In genomic region chr19:54255105-54255775, GRCh38 we compare ENCODE assay signal across 24 cellular contexts. TPM values are rescaled to one million over a fixed set of nuclear protein-coding genes. Genes with fewer than 3 reads are reported as not detected.
"Had no signal": no experiment of that assay in that cellular context is flagged by ENCODE, and none has a peak within 500 bp of the region (broad histone marks: within the 10 kb centered on the region; RNA-seq: fewer than 3 reads in every experiment).

No MANE protein-coding gene starts in this region.

- DNase-seq: activated CD8-positive, alpha-beta memory T cell treated with anti-CD3 and anti-CD28 coated beads, Interleukin-2, amount 50 U/mL, for 48 hours; activated gamma-delta T cell; cerebellar nuclear complex; dermis blood vessel endothelial cell; effector memory CD4-positive, alpha-beta T cell; foreskin fibroblast; left colon; stimulated activated CD4-positive, alpha-beta T cell treated with anti-CD3 and anti-CD28 coated beads, Interleukin-4, amount 100 ng/mL, for 24 hours; stomach; T-helper 1 cell; T1000; upper lobe of left lung had no signal

- H3K36me3 Mint-ChIP-seq: activated naive CD4-positive, alpha-beta T cell treated with anti-CD3 and anti-CD28 coated beads, Interleukin-2, amount 50 U/mL, for 24 hours; stimulated activated effector memory CD8-positive, alpha-beta T cell treated with anti-CD3 and anti-CD28 coated beads, Interleukin-12 subunit alpha, Interleukin-12 subunit beta, amount 100 ng/mL, for 72 hours had no signal

- H3K4me3 ChIP-seq: ascending aorta, hepatocyte, lung, prostate gland, smooth muscle cell had no signal

- H3K27me3 Mint-ChIP-seq: activated naive CD4-positive, alpha-beta T cell treated with anti-CD3 and anti-CD28 coated beads, Interleukin-2, amount 50 U/mL, for 24 hours had no signal

- H3K9me3 ChIP-seq: ascending aorta, prostate gland, right lobe of liver, stomach, thoracic aorta, upper lobe of left lung had no signal

- H3K27ac ChIP-seq: ascending aorta, hepatocyte, prostate gland, right lobe of liver, stomach, thoracic aorta, upper lobe of left lung had no signal

- ATAC-seq: left colon; stimulated activated effector memory CD8-positive, alpha-beta T cell treated with anti-CD3 and anti-CD28 coated beads, Interleukin-12 subunit alpha, Interleukin-12 subunit beta, amount 100 ng/mL, for 72 hours had no signal

- H3K27me3 ChIP-seq: ascending aorta, right lobe of liver had no signal

- H3K36me3 ChIP-seq: ascending aorta, prostate gland, right lobe of liver, stomach, thoracic aorta, upper lobe of left lung had no signal

- H3K4me3 Mint-ChIP-seq: activated naive CD4-positive, alpha-beta T cell treated with anti-CD3 and anti-CD28 coated beads, Interleukin-2, amount 50 U/mL, for 24 hours; neural crest cell; stimulated activated effector memory CD8-positive, alpha-beta T cell treated with anti-CD3 and anti-CD28 coated beads, Interleukin-12 subunit alpha, Interleukin-12 subunit beta, amount 100 ng/mL, for 72 hours had no signal

- H3K27ac Mint-ChIP-seq: activated naive CD4-positive, alpha-beta T cell treated with anti-CD3 and anti-CD28 coated beads, Interleukin-2, amount 50 U/mL, for 24 hours; stimulated activated effector memory CD8-positive, alpha-beta T cell treated with anti-CD3 and anti-CD28 coated beads, Interleukin-12 subunit alpha, Interleukin-12 subunit beta, amount 100 ng/mL, for 72 hours had no signal

- H3K9me3 Mint-ChIP-seq: activated naive CD4-positive, alpha-beta T cell treated with anti-CD3 and anti-CD28 coated beads, Interleukin-2, amount 50 U/mL, for 24 hours; neural crest cell; stimulated activated effector memory CD8-positive, alpha-beta T cell treated with anti-CD3 and anti-CD28 coated beads, Interleukin-12 subunit alpha, Interleukin-12 subunit beta, amount 100 ng/mL, for 72 hours had no signal

- H3K4me1 ChIP-seq: ascending aorta, prostate gland, right lobe of liver, stomach had no signal

- H3K4me1 Mint-ChIP-seq: activated naive CD4-positive, alpha-beta T cell treated with anti-CD3 and anti-CD28 coated beads, Interleukin-2, amount 50 U/mL, for 24 hours; neural crest cell; stimulated activated effector memory CD8-positive, alpha-beta T cell treated with anti-CD3 and anti-CD28 coated beads, Interleukin-12 subunit alpha, Interleukin-12 subunit beta, amount 100 ng/mL, for 72 hours had no signal

RNA-seq across cellular contexts. Expression of gene LILRB5, which starts 1.8 kb away (rescaled TPM):
- total RNA-seq: dermis blood vessel endothelial cell, glomerular endothelial cell, neural crest cell, osteocyte, smooth muscle cell had no signal
- polyA plus RNA-seq: smooth muscle cell had no signal

RNA-seq across cellular contexts. Expression of gene LILRA6, which starts 12.7 kb away (rescaled TPM):
- total RNA-seq: dermis blood vessel endothelial cell, glomerular endothelial cell, hepatocyte, neural crest cell, osteocyte, smooth muscle cell had no signal
- polyA plus RNA-seq: smooth muscle cell had no signal

RNA-seq across cellular contexts. Expression of gene LILRB2, which starts 25.7 kb away (rescaled TPM):
- total RNA-seq: dermis blood vessel endothelial cell, glomerular endothelial cell, hepatocyte, neural crest cell, osteocyte, smooth muscle cell had no signal
- polyA plus RNA-seq: hepatocyte, smooth muscle cell had no signal

RNA-seq across cellular contexts. Expression of gene LILRB3, which starts 32.4 kb away (rescaled TPM):
- total RNA-seq: dermis blood vessel endothelial cell, glomerular endothelial cell, hepatocyte, neural crest cell, osteocyte, smooth muscle cell had no signal
